In genomic region chr3:20041197-20041780, GRCh38 we compare ENCODE assay signal across 1 cellular context.
TF ChIP-seq lines count a peak whose summit lies in the region.

No MANE protein-coding gene starts in this region.

TF ChIP-seq in K562, 482 proteins besides CTCF, POLR2A, EP300 and RAD21 (continued from another document and continues in another):
- TF ChIP-seq, protein P1, sequence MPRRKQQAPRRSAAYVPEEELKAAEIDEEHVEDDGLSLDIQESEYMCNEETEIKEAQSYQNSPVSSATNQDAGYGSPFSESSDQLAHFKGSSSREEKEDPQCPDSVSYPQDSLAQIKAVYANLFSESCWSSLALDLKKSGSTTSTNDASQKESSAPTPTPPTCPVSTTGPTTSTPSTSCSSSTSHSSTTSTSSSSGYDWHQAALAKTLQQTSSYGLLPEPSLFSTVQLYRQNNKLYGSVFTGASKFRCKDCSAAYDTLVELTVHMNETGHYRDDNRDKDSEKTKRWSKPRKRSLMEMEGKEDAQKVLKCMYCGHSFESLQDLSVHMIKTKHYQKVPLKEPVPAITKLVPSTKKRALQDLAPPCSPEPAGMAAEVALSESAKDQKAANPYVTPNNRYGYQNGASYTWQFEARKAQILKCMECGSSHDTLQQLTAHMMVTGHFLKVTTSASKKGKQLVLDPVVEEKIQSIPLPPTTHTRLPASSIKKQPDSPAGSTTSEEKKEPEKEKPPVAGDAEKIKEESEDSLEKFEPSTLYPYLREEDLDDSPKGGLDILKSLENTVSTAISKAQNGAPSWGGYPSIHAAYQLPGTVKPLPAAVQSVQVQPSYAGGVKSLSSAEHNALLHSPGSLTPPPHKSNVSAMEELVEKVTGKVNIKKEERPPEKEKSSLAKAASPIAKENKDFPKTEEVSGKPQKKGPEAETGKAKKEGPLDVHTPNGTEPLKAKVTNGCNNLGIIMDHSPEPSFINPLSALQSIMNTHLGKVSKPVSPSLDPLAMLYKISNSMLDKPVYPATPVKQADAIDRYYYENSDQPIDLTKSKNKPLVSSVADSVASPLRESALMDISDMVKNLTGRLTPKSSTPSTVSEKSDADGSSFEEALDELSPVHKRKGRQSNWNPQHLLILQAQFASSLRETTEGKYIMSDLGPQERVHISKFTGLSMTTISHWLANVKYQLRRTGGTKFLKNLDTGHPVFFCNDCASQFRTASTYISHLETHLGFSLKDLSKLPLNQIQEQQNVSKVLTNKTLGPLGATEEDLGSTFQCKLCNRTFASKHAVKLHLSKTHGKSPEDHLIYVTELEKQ (CRISPR knock-in tag; IDR thresholded peaks at IDR 0.05): no peak
- TF ChIP-seq MED1 (CRISPR knock-in tag; IDR thresholded peaks at IDR 0.05; ENCODE audit: borderline replicate concordance) (no peak), RBM25 (IDR thresholded peaks at IDR 0.05; ENCODE audit: low read depth, low read length, severe bottlenecking) (no peak), GATA2 (CRISPR knock-in tag; IDR thresholded peaks at IDR 0.05) (no peak), FOXO4 (CRISPR knock-in tag; IDR thresholded peaks at IDR 0.05) (no peak), ZNF224 (CRISPR knock-in tag; IDR thresholded peaks at IDR 0.05) (no peak), ZNF408 (CRISPR knock-in tag; IDR thresholded peaks at IDR 0.05; ENCODE audit: low read depth) (no peak), NBN (IDR thresholded peaks at IDR 0.05; ENCODE audit: low read depth) (0 out of 2 replicates have a peak, but pooled peaks have one; percentile 20), PKNOX1 (IDR thresholded peaks at IDR 0.05) (peak; percentile 97), SOX6 (IDR thresholded peaks at IDR 0.05) (peak; percentile 46), HMG20A (CRISPR knock-in tag; conservative IDR thresholded peaks at IDR 0.05) (no peak), ZNF764 (CRISPR knock-in tag; IDR thresholded peaks at IDR 0.05; ENCODE audit: low read depth) (no peak), ZNF316 (IDR thresholded peaks at IDR 0.05) (no peak), RCOR1 (IDR thresholded peaks at IDR 0.05; ENCODE audit: borderline replicate concordance in 1 of 2, low read depth in 2 of 2, low read length in 2 of 2) (peak in 1 of 2 experiments; percentile 59; a peak in 2 of 4 replicates), ATF4 (CRISPR knock-in tag; IDR thresholded peaks at IDR 0.05) (no peak), LEF1 (IDR thresholded peaks at IDR 0.05) (peak; percentile 43; the same call in 1 of the 2 replicates), CAMTA2 (CRISPR knock-in tag; conservative IDR thresholded peaks at IDR 0.05) (no peak), ZBTB9 (CRISPR knock-in tag; IDR thresholded peaks at IDR 0.05) (no peak), HNRNPUL1 (IDR thresholded peaks at IDR 0.05; ENCODE audit: low read length) (no peak), EWSR1 (IDR thresholded peaks at IDR 0.05; ENCODE audit: borderline replicate concordance, low read depth, partially characterized antibody) (no peak), ZNF561 (CRISPR knock-in tag; conservative IDR thresholded peaks at IDR 0.05) (no peak), NCOA6 (IDR thresholded peaks at IDR 0.05) (no peak), ZNF232 (CRISPR knock-in tag; IDR thresholded peaks at IDR 0.05) (no peak), ETV5 (CRISPR knock-in tag; IDR thresholded peaks at IDR 0.05; ENCODE audit: low read depth) (peak; percentile 37; the same call in 1 of the 2 replicates), ZNF511 (CRISPR knock-in tag; IDR thresholded peaks at IDR 0.05) (0 out of 2 replicates have a peak, but pooled peaks have one; percentile 56), JUNB (CRISPR knock-in tag; conservative IDR thresholded peaks at IDR 0.05) (no peak), ZNF24 (IDR thresholded peaks at IDR 0.05) (no peak), CHCHD3 (CRISPR knock-in tag; IDR thresholded peaks at IDR 0.05) (no peak), KDM2B (CRISPR knock-in tag; IDR thresholded peaks at IDR 0.05) (no peak)
- TF ChIP-seq, protein P2, sequence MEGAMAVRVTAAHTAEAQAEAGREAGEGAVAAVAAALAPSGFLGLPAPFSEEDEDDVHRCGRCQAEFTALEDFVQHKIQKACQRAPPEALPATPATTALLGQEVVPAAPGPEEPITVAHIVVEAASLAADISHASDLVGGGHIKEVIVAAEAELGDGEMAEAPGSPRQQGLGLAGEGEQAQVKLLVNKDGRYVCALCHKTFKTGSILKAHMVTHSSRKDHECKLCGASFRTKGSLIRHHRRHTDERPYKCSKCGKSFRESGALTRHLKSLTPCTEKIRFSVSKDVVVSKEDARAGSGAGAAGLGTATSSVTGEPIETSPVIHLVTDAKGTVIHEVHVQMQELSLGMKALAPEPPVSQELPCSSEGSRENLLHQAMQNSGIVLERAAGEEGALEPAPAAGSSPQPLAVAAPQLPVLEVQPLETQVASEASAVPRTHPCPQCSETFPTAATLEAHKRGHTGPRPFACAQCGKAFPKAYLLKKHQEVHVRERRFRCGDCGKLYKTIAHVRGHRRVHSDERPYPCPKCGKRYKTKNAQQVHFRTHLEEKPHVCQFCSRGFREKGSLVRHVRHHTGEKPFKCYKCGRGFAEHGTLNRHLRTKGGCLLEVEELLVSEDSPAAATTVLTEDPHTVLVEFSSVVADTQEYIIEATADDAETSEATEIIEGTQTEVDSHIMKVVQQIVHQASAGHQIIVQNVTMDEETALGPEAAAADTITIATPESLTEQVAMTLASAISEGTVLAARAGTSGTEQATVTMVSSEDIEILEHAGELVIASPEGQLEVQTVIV (CRISPR knock-in tag; IDR thresholded peaks at IDR 0.05; ENCODE audit: borderline replicate concordance): no peak
- TF ChIP-seq, protein P3, sequence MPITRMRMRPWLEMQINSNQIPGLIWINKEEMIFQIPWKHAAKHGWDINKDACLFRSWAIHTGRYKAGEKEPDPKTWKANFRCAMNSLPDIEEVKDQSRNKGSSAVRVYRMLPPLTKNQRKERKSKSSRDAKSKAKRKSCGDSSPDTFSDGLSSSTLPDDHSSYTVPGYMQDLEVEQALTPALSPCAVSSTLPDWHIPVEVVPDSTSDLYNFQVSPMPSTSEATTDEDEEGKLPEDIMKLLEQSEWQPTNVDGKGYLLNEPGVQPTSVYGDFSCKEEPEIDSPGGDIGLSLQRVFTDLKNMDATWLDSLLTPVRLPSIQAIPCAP (CRISPR knock-in tag; IDR thresholded peaks at IDR 0.05; ENCODE audit: borderline replicate concordance): no peak
- TF ChIP-seq, protein P4, sequence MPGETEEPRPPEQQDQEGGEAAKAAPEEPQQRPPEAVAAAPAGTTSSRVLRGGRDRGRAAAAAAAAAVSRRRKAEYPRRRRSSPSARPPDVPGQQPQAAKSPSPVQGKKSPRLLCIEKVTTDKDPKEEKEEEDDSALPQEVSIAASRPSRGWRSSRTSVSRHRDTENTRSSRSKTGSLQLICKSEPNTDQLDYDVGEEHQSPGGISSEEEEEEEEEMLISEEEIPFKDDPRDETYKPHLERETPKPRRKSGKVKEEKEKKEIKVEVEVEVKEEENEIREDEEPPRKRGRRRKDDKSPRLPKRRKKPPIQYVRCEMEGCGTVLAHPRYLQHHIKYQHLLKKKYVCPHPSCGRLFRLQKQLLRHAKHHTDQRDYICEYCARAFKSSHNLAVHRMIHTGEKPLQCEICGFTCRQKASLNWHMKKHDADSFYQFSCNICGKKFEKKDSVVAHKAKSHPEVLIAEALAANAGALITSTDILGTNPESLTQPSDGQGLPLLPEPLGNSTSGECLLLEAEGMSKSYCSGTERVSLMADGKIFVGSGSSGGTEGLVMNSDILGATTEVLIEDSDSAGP (CRISPR knock-in tag; IDR thresholded peaks at IDR 0.05): no peak
- TF ChIP-seq, protein P5, sequence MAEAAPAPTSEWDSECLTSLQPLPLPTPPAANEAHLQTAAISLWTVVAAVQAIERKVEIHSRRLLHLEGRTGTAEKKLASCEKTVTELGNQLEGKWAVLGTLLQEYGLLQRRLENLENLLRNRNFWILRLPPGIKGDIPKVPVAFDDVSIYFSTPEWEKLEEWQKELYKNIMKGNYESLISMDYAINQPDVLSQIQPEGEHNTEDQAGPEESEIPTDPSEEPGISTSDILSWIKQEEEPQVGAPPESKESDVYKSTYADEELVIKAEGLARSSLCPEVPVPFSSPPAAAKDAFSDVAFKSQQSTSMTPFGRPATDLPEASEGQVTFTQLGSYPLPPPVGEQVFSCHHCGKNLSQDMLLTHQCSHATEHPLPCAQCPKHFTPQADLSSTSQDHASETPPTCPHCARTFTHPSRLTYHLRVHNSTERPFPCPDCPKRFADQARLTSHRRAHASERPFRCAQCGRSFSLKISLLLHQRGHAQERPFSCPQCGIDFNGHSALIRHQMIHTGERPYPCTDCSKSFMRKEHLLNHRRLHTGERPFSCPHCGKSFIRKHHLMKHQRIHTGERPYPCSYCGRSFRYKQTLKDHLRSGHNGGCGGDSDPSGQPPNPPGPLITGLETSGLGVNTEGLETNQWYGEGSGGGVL (CRISPR knock-in tag; IDR thresholded peaks at IDR 0.05): no peak
- TF ChIP-seq, protein P6, sequence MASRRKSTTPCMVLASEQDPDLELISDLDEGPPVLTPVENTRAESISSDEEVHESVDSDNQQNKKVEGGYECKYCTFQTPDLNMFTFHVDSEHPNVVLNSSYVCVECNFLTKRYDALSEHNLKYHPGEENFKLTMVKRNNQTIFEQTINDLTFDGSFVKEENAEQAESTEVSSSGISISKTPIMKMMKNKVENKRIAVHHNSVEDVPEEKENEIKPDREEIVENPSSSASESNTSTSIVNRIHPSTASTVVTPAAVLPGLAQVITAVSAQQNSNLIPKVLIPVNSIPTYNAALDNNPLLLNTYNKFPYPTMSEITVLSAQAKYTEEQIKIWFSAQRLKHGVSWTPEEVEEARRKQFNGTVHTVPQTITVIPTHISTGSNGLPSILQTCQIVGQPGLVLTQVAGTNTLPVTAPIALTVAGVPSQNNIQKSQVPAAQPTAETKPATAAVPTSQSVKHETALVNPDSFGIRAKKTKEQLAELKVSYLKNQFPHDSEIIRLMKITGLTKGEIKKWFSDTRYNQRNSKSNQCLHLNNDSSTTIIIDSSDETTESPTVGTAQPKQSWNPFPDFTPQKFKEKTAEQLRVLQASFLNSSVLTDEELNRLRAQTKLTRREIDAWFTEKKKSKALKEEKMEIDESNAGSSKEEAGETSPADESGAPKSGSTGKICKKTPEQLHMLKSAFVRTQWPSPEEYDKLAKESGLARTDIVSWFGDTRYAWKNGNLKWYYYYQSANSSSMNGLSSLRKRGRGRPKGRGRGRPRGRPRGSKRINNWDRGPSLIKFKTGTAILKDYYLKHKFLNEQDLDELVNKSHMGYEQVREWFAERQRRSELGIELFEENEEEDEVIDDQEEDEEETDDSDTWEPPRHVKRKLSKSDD (conservative IDR thresholded peaks at IDR 0.05; ENCODE audit: low read length): 0 out of 2 replicates have a peak, but pooled peaks have one; percentile 9
